In genomic region chr14:92513966-92514843, GRCh38 we compare ENCODE assay signal across 8 cellular contexts. TPM values are rescaled to one million over a fixed set of nuclear protein-coding genes. Genes with fewer than 3 reads are reported as not detected.
DNase-seq lines count a peak whose midpoint lies in the region; ATAC-seq and TF ChIP-seq lines count a peak whose summit lies in the region.

No MANE protein-coding gene starts in this region.

- peak overlapping the region; percentile 2 for H3K4ac ChIP-seq in mesendoderm (ENCODE audit: low read depth, low read length)

- H3K9ac ChIP-seq in HCT116 (ENCODE audit: low read length): peak overlapping the region; percentile 90
- peak overlapping the region; percentile 69 for H3K9ac ChIP-seq in mesendoderm (ENCODE audit: low read length)

- POLR2A ChIA-PET in HCT116 (lab: Charles Lee): no interaction called here

- no peak overlapping the region for H2AFZ ChIP-seq in HCT116 (ENCODE audit: low read depth, low read length, poor library complexity, severe bottlenecking)

- H3K27ac Mint-ChIP-seq in CD14-positive monocyte: peak overlapping the region; percentile 57 to 92 (median 90)

- H3K23ac ChIP-seq in mesendoderm (ENCODE audit: low read length): no peak overlapping the region

- no peak for TF ChIP-seq RAD21 in HCT116 (IDR thresholded peaks at IDR 0.05; ENCODE audit: low read depth)

- H3K9me3 ChIP-seq in HCT116 (ENCODE audit: control insufficient read depth in 1 of 2, insufficient read depth in 1 of 2, low read depth in 1 of 2, low read length in 2 of 2) (no peaks in the 10 kb centered on the region), testis (no peaks in the 10 kb centered on the region)

- peaks cover 0 to 2% (median 0%) of the 10 kb centered on the region in 7 donors for H3K9me3 Mint-ChIP-seq in CD14-positive monocyte

- peaks cover 13 to 31% (median 30%) of the 10 kb centered on the region in 3 donors for H3K27me3 Mint-ChIP-seq in CD14-positive monocyte (ENCODE audit: low read depth in 3 of 3)

- H3K36me3 Mint-ChIP-seq in CD14-positive monocyte: peaks cover 44 to 46% of the 10 kb centered on the region in 2 donors

- H3K18ac ChIP-seq in mesendoderm (ENCODE audit: low read length): peak overlapping the region; percentile 65

- RAD21 ChIA-PET in HCT116 (lab: Charles Lee; ENCODE audit: low non-redundant PET in 1 of 2, low total read pairs in 2 of 2, uncharacterized antibody in 2 of 2, unreplicated experiment in 2 of 2): no interaction called here

- ATAC-seq in HCT116: peak; percentile 21
- ATAC-seq in GM21360 (IDR thresholded peaks at IDR 0.05; ENCODE audit: unreplicated experiment): no peak

- CTCF ChIA-PET in HCT116 (lab: Charles Lee): no interaction called here

- no peak overlapping the region for H4K8ac ChIP-seq in mesendoderm (ENCODE audit: low read depth, low read length)

- TF ChIP-seq POLR2A in HCT116 (IDR thresholded peaks at IDR 0.05; ENCODE audit: borderline replicate concordance, extremely low read depth, insufficient read depth, insufficient read length): no peak
- no peak for TF ChIP-seq POLR2A in testis (IDR thresholded peaks at IDR 0.05)

- H3K4me1 Mint-ChIP-seq in CD14-positive monocyte: peaks cover 71% of the 10 kb centered on the region

- no peaks in the 10 kb centered on the region for H3K27me3 ChIP-seq in HCT116 (ENCODE audit: insufficient read depth, low read length)
- H3K27me3 ChIP-seq in mesendoderm (ENCODE audit: insufficient read depth, low read length, poor library complexity): peaks cover 12% of the 10 kb centered on the region
- H3K27me3 ChIP-seq in testis: no peaks in the 10 kb centered on the region

- H3K79me2 ChIP-seq in HCT116 (ENCODE audit: insufficient read depth, low read length): peaks cover 16% of the 10 kb centered on the region; the same call in 1 of the 2 replicates
- H3K79me2 ChIP-seq in mesendoderm (ENCODE audit: control insufficient read depth, insufficient read depth, low read length): no peaks in the 10 kb centered on the region

- no peaks in the 10 kb centered on the region for H3K9me2 ChIP-seq in HCT116 (ENCODE audit: insufficient read depth)

- no peak overlapping the region for H2BK15ac ChIP-seq in mesendoderm (replicated peaks; ENCODE audit: low read depth)

- H3K4me1 ChIP-seq in HCT116 (ENCODE audit: control insufficient read depth in 1 of 2, insufficient read depth in 2 of 2, low read length in 2 of 2) (peaks cover 27 to 42% of the 10 kb centered on the region in 2 experiments), mesendoderm (ENCODE audit: control insufficient read depth, low read depth, low read length) (no peaks in the 10 kb centered on the region), testis (peaks cover 19% of the 10 kb centered on the region)

- H4K5ac ChIP-seq in mesendoderm (ENCODE audit: low read length): no peak overlapping the region

- H3K36me3 ChIP-seq in HCT116 (ENCODE audit: control insufficient read depth in 1 of 2, insufficient read depth in 2 of 2, low read length in 2 of 2) (no peaks in the 10 kb centered on the region), mesendoderm (ENCODE audit: control insufficient read depth, insufficient read depth, low read length) (no peaks in the 10 kb centered on the region), testis (ENCODE audit: low read depth, missing control alignments) (no peaks in the 10 kb centered on the region)

- TF ChIP-seq CTCF in CD14-positive monocyte (IDR thresholded peaks at IDR 0.05): no peak
- no peak for TF ChIP-seq CTCF in HCT116 (IDR thresholded peaks at IDR 0.05 in 2 of 3, conservative IDR thresholded peaks at IDR 0.05 in 1 of 3; ENCODE audit: borderline replicate concordance in 1 of 3, insufficient read depth in 1 of 3, low read depth in 2 of 3, low read length in 2 of 3)
- TF ChIP-seq CTCF in testis (IDR thresholded peaks at IDR 0.05): no peak

- DNase-seq in CD14-positive monocyte (ENCODE audit: low spot score) (no peak), HCT116 (ENCODE audit: low read depth, low spot score) (no peak), T-helper 9 cell (peak; percentile 11), ecto neural progenitor cell (ENCODE audit: low spot score) (peak; percentile 61), mesendoderm (peak; percentile 22), testis (peak; percentile 47), HK-2 (ENCODE audit: unreplicated experiment) (no peak)

- H2AK5ac ChIP-seq in mesendoderm (ENCODE audit: low read length): no peak overlapping the region

- H3K4me3 ChIP-seq in HCT116 (replicated peaks in 1 of 2; ENCODE audit: low read depth in 1 of 2, low read length in 2 of 2) (peak overlapping the region; percentile 72 to 75), mesendoderm (ENCODE audit: low read length) (peak overlapping the region; percentile 41), testis (peak overlapping the region; percentile 68 to 69)

- H3K4me2 ChIP-seq in HCT116 (ENCODE audit: low read length): peak overlapping the region; percentile 95
- H3K4me2 ChIP-seq in mesendoderm (ENCODE audit: low read length): peak overlapping the region; percentile 58

- no peak overlapping the region for H2BK5ac ChIP-seq in mesendoderm (ENCODE audit: low read length)

- H3K79me1 ChIP-seq in mesendoderm (ENCODE audit: low read length): no peaks in the 10 kb centered on the region

- H4K20me1 ChIP-seq in HCT116 (ENCODE audit: insufficient read depth): no peaks in the 10 kb centered on the region

- BruUV-seq in HCT116 (replicated peaks; lab: Mats Ljungman, UMichigan): no TSS peak

- peak overlapping the region; percentile 85 for H3K56ac ChIP-seq in mesendoderm (ENCODE audit: low read length)

- no peak overlapping the region for H2BK120ac ChIP-seq in mesendoderm (ENCODE audit: low read depth, low read length)

- WGBS in mesendoderm (ENCODE audit: extremely low coverage, insufficient coverage, low lambda C conversion rate): no CpG with 5 or more reads among the region's 81 CpGs
- WGBS in testis, 2 donors: 6% methylated on average over 76 of the region's 81 CpGs; no CpG with 5 or more reads in 1 of the 2 donors

- H3K27ac ChIP-seq in HCT116 (ENCODE audit: low read depth, low read length) (peak overlapping the region; percentile 69), mesendoderm (ENCODE audit: low read depth, low read length) (no peak overlapping the region), testis (peak overlapping the region; percentile 93)

- peak overlapping the region; percentile 86 to 89 for H3K4me3 Mint-ChIP-seq in CD14-positive monocyte

- intact Hi-C loops in CD14-positive monocyte (cut with micrococcal nuclease) (loop anchor here (10.0 kb wide), 2 partner anchors 49 to 141 kb away; no protein-coding TSS in a partner anchor), HCT116 (cut with micrococcal nuclease) (no loop called here), testis (cut with DNase I; ENCODE audit: low total_unique reads) (no loop called here)

TF ChIP-seq in HCT116, 20 proteins besides CTCF, POLR2A, EP300 and RAD21:
- TF ChIP-seq ELF1 (IDR thresholded peaks at IDR 0.05; ENCODE audit: borderline replicate concordance, low read depth) (no peak), ZFX (IDR thresholded peaks at IDR 0.05) (peak; percentile 76)
TF ChIP-seq in HCT116: peak in this region for 1.

RNA-seq across cellular contexts. Expression of gene RIN3, which starts 0.6 kb away (rescaled TPM):
- polyA plus RNA-seq in CD14-positive monocyte (10 to 100 TPM; 42.8 to 54.6 TPM), testis (ENCODE audit: insufficient read depth, low read depth, low replicate concordance) (25.9 TPM)
- total RNA-seq in HCT116 (2021; ENCODE audit: unreplicated experiment) (22.2 TPM), testis (10 to 100 TPM; 49.8 to 56.2 TPM)
- polyA plus RNA-seq in HCT116 (2012): 20.3 and 22.3 TPM in 2 replicates
- 2.4 TPM for polyA plus RNA-seq in mesendoderm (2013, experiment 1 of 2)
- 2.3 TPM for polyA plus RNA-seq in mesendoderm (2013, experiment 2 of 2)

Comparison
In these comparisons a context has a peak if more than half of its experiments do, and no peak if none do; other contexts are left out.
1. DNase-seq: peak in T-helper 9 cell (single experiment), ecto neural progenitor cell (single experiment), mesendoderm (single experiment) and testis (single experiment); none in CD14-positive monocyte (single experiment), HCT116 (single experiment) and HK-2 (single experiment).
2. intact Hi-C loops: an anchor here in CD14-positive monocyte (10.0 kb wide); none called in HCT116 and testis.
3. Peak in every context shown above with its lines, with median percentiles within 50 percentile points of each other: H3K4me3 ChIP-seq.